3 cellular contexts compared by ENCODE assay signal in the genomic region with DNA sequence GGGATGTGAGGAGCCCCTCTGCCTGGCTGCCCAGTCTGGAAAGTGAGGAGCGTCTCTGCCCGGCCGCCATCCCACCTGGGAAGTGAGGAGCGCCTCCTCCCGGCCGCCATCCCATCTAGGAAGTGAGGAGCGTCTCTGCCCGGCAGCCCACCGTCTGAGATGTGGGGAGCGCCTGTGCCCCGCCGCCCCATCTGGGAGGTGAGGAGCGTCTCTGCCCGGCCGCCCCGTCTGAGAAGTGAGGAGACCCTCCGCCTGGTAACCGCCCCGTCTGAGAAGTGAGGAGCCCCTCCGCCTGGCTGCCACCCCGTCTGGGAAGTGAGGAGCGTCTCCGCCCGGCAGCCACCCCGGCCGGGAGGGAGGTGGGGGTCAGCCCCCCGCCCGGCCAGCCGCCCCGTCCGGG. TPM values are rescaled to one million over a fixed set of nuclear protein-coding genes. Genes with fewer than 3 reads are reported as not detected.
"Had no signal": no experiment of that assay in that cellular context is flagged by ENCODE, and none has a peak within 500 bp of the region (broad histone marks: within the 10 kb centered on the region; RNA-seq: fewer than 3 reads in every experiment).

No MANE protein-coding gene starts in this region.

RNA-seq across cellular contexts. Expression of gene PKD2L1, which starts 53.1 kb away (rescaled TPM):
- total RNA-seq: LHCN-M2, M059J, MCF 10A had no signal
